ENCODE assay signal across 12 cellular contexts in the genomic region with DNA sequence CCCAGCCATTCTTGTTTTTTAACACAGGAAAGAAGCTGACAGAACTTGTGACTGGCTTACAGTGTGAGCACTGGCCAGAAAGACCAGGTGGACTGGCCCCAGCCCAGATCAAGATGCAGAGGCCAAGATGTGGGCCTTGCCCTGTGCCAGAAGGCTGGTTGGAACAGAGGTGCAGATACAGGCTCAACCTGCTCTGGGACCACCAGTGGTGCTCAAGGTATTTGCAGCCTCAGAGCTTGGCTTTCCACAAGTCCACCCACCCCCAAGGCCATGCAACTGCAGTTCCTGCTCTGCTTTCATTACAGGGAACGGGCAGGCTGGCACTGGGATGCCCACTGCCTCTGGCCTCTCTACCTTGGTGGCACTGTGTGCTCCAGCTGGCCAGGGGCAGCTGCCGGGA. TPM values are rescaled to one million over a fixed set of nuclear protein-coding genes. Genes with fewer than 3 reads are reported as not detected.
DNase-seq lines count a peak whose midpoint lies in the region; ATAC-seq and TF ChIP-seq lines count a peak whose summit lies in the region.
"Had no signal": no experiment of that assay in that cellular context is flagged by ENCODE, and none has a peak within 500 bp of the region (broad histone marks: within the 10 kb centered on the region; RNA-seq: fewer than 3 reads in every experiment).

No MANE protein-coding gene starts in this region.

- peak overlapping the region; percentile 30 for H3K23ac ChIP-seq in trophoblast cell (ENCODE audit: low read length)

- H3K4me3 Mint-ChIP-seq in Caco-2 (ENCODE audit: unreplicated experiment) = no peak overlapping the region
- H3K4me3 Mint-ChIP-seq in chondrocyte (ENCODE audit: unreplicated experiment) = no peak overlapping the region
- H3K4me3 Mint-ChIP-seq: IgD-negative memory B cell had no signal

- no peaks in the 10 kb centered on the region for H3K79me2 ChIP-seq in trophoblast cell (ENCODE audit: control insufficient read depth, insufficient read depth, low read length, poor library complexity)

- H3K14ac ChIP-seq in trophoblast cell (ENCODE audit: low read length) = no peak overlapping the region

- ATAC-seq in gastroesophageal sphincter (no peak), Right ventricle myocardium inferior (no peak)

- TF ChIP-seq CTCF in Caco-2 (IDR thresholded peaks at IDR 0.05; ENCODE audit: insufficient read depth in 1 of 2, low read depth in 1 of 2, low read length in 1 of 2, severe bottlenecking in 1 of 2, unreplicated experiment in 1 of 2) = no peak
- no peak for TF ChIP-seq CTCF in chondrocyte (IDR thresholded peaks at IDR 0.05)
- no peak for TF ChIP-seq CTCF in gastroesophageal sphincter (IDR thresholded peaks at IDR 0.05)
- no peak for TF ChIP-seq CTCF in brain microvascular endothelial cell (IDR thresholded peaks at IDR 0.05; ENCODE audit: low read depth, low read length, missing control alignments)

- no peak overlapping the region for H2AFZ ChIP-seq in trophoblast cell (ENCODE audit: insufficient read depth, low read length, poor library complexity)

- no peak overlapping the region for H3K4me3 ChIP-seq in Caco-2 (ENCODE audit: low read depth, low read length)
- no peak overlapping the region for H3K4me3 ChIP-seq in trophoblast cell (ENCODE audit: low read depth, low read length)
- no peak overlapping the region for H3K4me3 ChIP-seq in gastroesophageal sphincter
- no peak overlapping the region for H3K4me3 ChIP-seq in brain microvascular endothelial cell (ENCODE audit: low read depth, low read length)
- H3K4me3 ChIP-seq: BLaER1 treated with 17β-estradiol and CSF1 and Interleukin-3, amounts not matched to agents 10 nM and 100 nM had no signal

- H3K9me3 Mint-ChIP-seq in Caco-2 (ENCODE audit: unreplicated experiment) = peaks cover 9% of the 10 kb centered on the region
- H3K9me3 Mint-ChIP-seq in chondrocyte (ENCODE audit: low read depth) = no peaks in the 10 kb centered on the region
- H3K9me3 Mint-ChIP-seq: IgD-negative memory B cell had no signal

- intact Hi-C loops in Caco-2 (cut with micrococcal nuclease; ENCODE audit: unreplicated experiment) (no loop called here), Right ventricle myocardium inferior (cut with DNase I) (no loop called here)

- no peak overlapping the region for H4K8ac ChIP-seq in trophoblast cell (ENCODE audit: low read depth, low read length)

- H3K36me3 Mint-ChIP-seq in Caco-2 (ENCODE audit: insufficient read depth, unreplicated experiment) (peaks cover 94% of the 10 kb centered on the region), chondrocyte (ENCODE audit: low read depth) (peaks cover 31% of the 10 kb centered on the region)

- H3K4me1 Mint-ChIP-seq in Caco-2 (ENCODE audit: low read depth, unreplicated experiment) = peaks cover 27% of the 10 kb centered on the region
- H3K4me1 Mint-ChIP-seq in chondrocyte (ENCODE audit: low read depth) = peaks cover 36% of the 10 kb centered on the region

- WGBS in trophoblast cell (ENCODE audit: extremely low coverage, insufficient coverage, insufficient read length) = no CpG with 5 or more reads among the region's 2 CpGs
- WGBS in gastroesophageal sphincter (ENCODE audit: low coverage in 1 of 2), 2 donors = 80 to 90% methylated on average over 1 to 2 of the region's 2 CpGs

- H3K79me1 ChIP-seq in trophoblast cell (ENCODE audit: low read length) = no peaks in the 10 kb centered on the region

- POLR2A ChIA-PET in Caco-2 (lab: Charles Lee) = no interaction called here

- no peak for TF ChIP-seq POLR2A in gastroesophageal sphincter (IDR thresholded peaks at IDR 0.05)

- no peak overlapping the region for H2BK120ac ChIP-seq in trophoblast cell (ENCODE audit: insufficient read depth, low read length, poor library complexity)

- H3K27ac Mint-ChIP-seq in Caco-2 (ENCODE audit: unreplicated experiment) (peak overlapping the region; percentile 42), chondrocyte (ENCODE audit: unreplicated experiment) (no peak overlapping the region)

- no peak overlapping the region for H3K27ac ChIP-seq in trophoblast cell (ENCODE audit: low read depth, low read length)
- no peak overlapping the region for H3K27ac ChIP-seq in gastroesophageal sphincter
- no peak overlapping the region for H3K27ac ChIP-seq in brain microvascular endothelial cell
- H3K27ac ChIP-seq: BLaER1 treated with 17β-estradiol and CSF1 and Interleukin-3, amounts not matched to agents 10 nM and 100 nM had no signal

- H3K36me3 ChIP-seq in Caco-2 (ENCODE audit: control insufficient read depth, insufficient read depth, low read length) (peaks cover 2% of the 10 kb centered on the region; the same call in 1 of the 2 replicates), trophoblast cell (ENCODE audit: control insufficient read depth in 1 of 2, insufficient read depth in 2 of 2, low read length in 2 of 2) (peaks cover 18 to 25% of the 10 kb centered on the region in 2 experiments), gastroesophageal sphincter (peaks cover 12 to 94% of the 10 kb centered on the region in 2 donors), brain microvascular endothelial cell (replicated peaks) (peaks cover 74% of the 10 kb centered on the region)

- no peak overlapping the region for H3K4me2 ChIP-seq in trophoblast cell (ENCODE audit: low read length)
- H3K4me2 ChIP-seq: BLaER1 treated with 17β-estradiol and CSF1 and Interleukin-3, amounts not matched to agents 10 nM and 100 nM had no signal

- no peak overlapping the region for H2BK12ac ChIP-seq in trophoblast cell (ENCODE audit: low read length)

- H2BK5ac ChIP-seq in trophoblast cell (ENCODE audit: low read depth, low read length, poor library complexity) = no peak overlapping the region

- CTCF ChIA-PET in Caco-2 (lab: Charles Lee) = interaction anchor here (1.6 kb wide), 1 partner anchor 107 kb away, joined by 6 read pairs; no protein-coding TSS in a partner anchor

- no peaks in the 10 kb centered on the region for H3K27me3 ChIP-seq in Caco-2 (replicated peaks; ENCODE audit: control insufficient read depth, insufficient read depth, low read length)
- H3K27me3 ChIP-seq in trophoblast cell (ENCODE audit: insufficient read depth, low read length) = no peaks in the 10 kb centered on the region
- H3K27me3 ChIP-seq in gastroesophageal sphincter = no peaks in the 10 kb centered on the region
- H3K27me3 ChIP-seq in brain microvascular endothelial cell (replicated peaks) = no peaks in the 10 kb centered on the region
- H3K27me3 ChIP-seq: BLaER1 treated with 17β-estradiol and CSF1 and Interleukin-3, amounts not matched to agents 10 nM and 100 nM had no signal

- H4K12ac ChIP-seq in trophoblast cell (ENCODE audit: low read depth, low read length) = no peak overlapping the region

- H4K91ac ChIP-seq in trophoblast cell (ENCODE audit: low read depth, low read length) = no peak overlapping the region

- no peak overlapping the region for H3K18ac ChIP-seq in trophoblast cell (ENCODE audit: low read length)

- H3K4ac ChIP-seq in trophoblast cell (ENCODE audit: low read depth, low read length) = no peak overlapping the region

- in situ Hi-C loops in brain microvascular endothelial cell (cut with HindIII; ENCODE audit: low pct_ligation_motif_present, low sequenced_read_pairs) = no loop called here

- TF ChIP-seq EP300 in gastroesophageal sphincter (IDR thresholded peaks at IDR 0.05) = no peak

- H3K9ac ChIP-seq in trophoblast cell (ENCODE audit: low read length) = no peak overlapping the region
- H3K9ac ChIP-seq: BLaER1 treated with 17β-estradiol and CSF1 and Interleukin-3, amounts not matched to agents 10 nM and 100 nM had no signal

- no TSS peak for BruUV-seq in Caco-2 (replicated peaks; lab: Mats Ljungman, UMichigan)

- DNase-seq in Caco-2 (no peak), M059J (ENCODE audit: low read depth) (peak; percentile 5), chondrocyte (ENCODE audit: low spot score) (peak; percentile 50), trophoblast cell (peak; percentile 18 to 60), Right ventricle myocardium inferior (ENCODE audit: missing footprints) (no peak), brain microvascular endothelial cell (no peak)
- DNase-seq: DMS53, NCI-H1436 treated with DMSO at 0.1 percent for 48 hours, NCI-H2081 had no signal

- no peaks in the 10 kb centered on the region for H3K27me3 Mint-ChIP-seq in Caco-2 (ENCODE audit: insufficient read depth, unreplicated experiment)
- H3K27me3 Mint-ChIP-seq in chondrocyte (ENCODE audit: low read depth) = no peaks in the 10 kb centered on the region
- H3K27me3 Mint-ChIP-seq: IgD-negative memory B cell had no signal

- H3K4me1 ChIP-seq in Caco-2 (peaks cover 26% of the 10 kb centered on the region), trophoblast cell (ENCODE audit: control insufficient read depth in 1 of 2, insufficient read depth in 2 of 2, low read length in 2 of 2) (no peaks in the 10 kb centered on the region), gastroesophageal sphincter (no peaks in the 10 kb centered on the region)

- no peak overlapping the region for H2AK5ac ChIP-seq in trophoblast cell (ENCODE audit: low read length)

- H3K9me3 ChIP-seq in Caco-2 (no peaks in the 10 kb centered on the region), trophoblast cell (ENCODE audit: insufficient read depth, low read depth, low read length) (no peaks in the 10 kb centered on the region), gastroesophageal sphincter (no peaks in the 10 kb centered on the region)
- H3K9me3 ChIP-seq: BLaER1 treated with 17β-estradiol and CSF1 and Interleukin-3, amounts not matched to agents 10 nM and 100 nM had no signal

RNA-seq across cellular contexts. Expression of gene ZFC3H1, which starts 23.3 kb away (rescaled TPM):
- total RNA-seq in Caco-2 (2022) (48.7 and 50.7 TPM in 2 replicates), chondrocyte (36.7 to 62.6 TPM (median 39.6 TPM) in 3 replicates), gastroesophageal sphincter (10 to 100 TPM; 17.1 to 65.2 (median 30.3) TPM), Right ventricle myocardium inferior (15.2 TPM)
- 2.7 and 7.0 TPM in 2 replicates for total RNA-seq in M059J (2014; rRNA removed; shearing (Covaris generic))
- 25.3 and 25.9 TPM in 2 replicates for polyA plus RNA-seq in trophoblast cell (2013)

RNA-seq across cellular contexts. Expression of gene THAP2, which starts 23.8 kb away (rescaled TPM):
- 2.7 and 4.6 TPM in 2 replicates for total RNA-seq in Caco-2 (2022)
- 2.0 and 4.2 TPM in 2 replicates for total RNA-seq in M059J (2014; rRNA removed; shearing (Covaris generic))
- 4.8 to 5.9 TPM (median 5.2 TPM) in 3 replicates for total RNA-seq in chondrocyte
- 5.2 and 5.3 TPM in 2 replicates for polyA plus RNA-seq in trophoblast cell (2013)
- 10 to 100 TPM in 1 of 4 donors, 1 to 10 TPM in 3; 2.3 to 19.5 (median 6.1) TPM for total RNA-seq in gastroesophageal sphincter
- total RNA-seq in Right ventricle myocardium inferior = 7.4 TPM

RNA-seq across cellular contexts. Expression of gene TMEM19, which starts 45.6 kb away (rescaled TPM):
- total RNA-seq in Caco-2 (2022) = 17.8 and 24.2 TPM in 2 replicates
- 23.4 and 28.6 TPM in 2 replicates for total RNA-seq in M059J (2014; rRNA removed; shearing (Covaris generic))
- 25.7 to 35.0 TPM (median 27.5 TPM) in 3 replicates for total RNA-seq in chondrocyte
- 10.4 and 11.0 TPM in 2 replicates for polyA plus RNA-seq in trophoblast cell (2013)
- 10 to 100 TPM; 15.5 to 28.9 (median 19.9) TPM for total RNA-seq in gastroesophageal sphincter
- 25.7 TPM for total RNA-seq in Right ventricle myocardium inferior

Comparison
In these comparisons a context has a peak if more than half of its experiments do, and no peak if none do; other contexts are left out.
1. DNase-seq: peak in M059J (single experiment), chondrocyte (single experiment) and trophoblast cell (2 of 2); none in Caco-2 (0 of 2), Right ventricle myocardium inferior (single experiment) and brain microvascular endothelial cell (single experiment).